8 cellular contexts compared by ENCODE assay signal in the genomic region with DNA sequence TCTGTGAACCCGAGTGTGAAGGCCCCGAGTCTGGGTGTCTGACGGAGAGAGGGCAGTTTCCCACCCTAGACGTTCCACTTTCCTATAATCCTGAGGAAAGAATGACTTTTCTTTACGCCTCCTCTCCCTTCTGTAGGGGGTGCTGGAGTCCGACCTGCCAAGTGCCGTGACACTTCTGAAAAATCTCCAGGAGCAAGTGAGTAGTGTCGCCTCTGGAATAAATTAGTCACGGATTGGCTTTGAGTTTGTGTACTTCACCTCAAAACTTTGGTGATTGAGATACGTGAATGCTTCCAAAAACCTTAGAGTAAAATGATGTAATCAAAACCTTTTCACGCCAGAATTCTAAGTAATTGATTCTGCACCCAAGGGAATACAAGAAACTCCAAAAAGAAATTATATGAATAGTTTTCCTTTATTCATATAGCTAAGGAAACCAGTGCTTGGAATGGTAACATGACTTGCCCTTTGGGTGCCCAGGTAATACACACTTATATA. TPM values are rescaled to one million over a fixed set of nuclear protein-coding genes. Genes with fewer than 3 reads are reported as not detected.
A peak's percentile ranks its signal among the peaks of the same experiment; 100 is the strongest.
DNase-seq lines count a peak whose midpoint lies in the region; ATAC-seq, FAIRE-seq and TF ChIP-seq lines count a peak whose summit lies in the region.

No MANE protein-coding gene starts in this region.

- peak overlapping the region; percentile 90 for H3K4me3 ChIP-seq in NT2/D1 (ENCODE audit: insufficient read length, low read depth)
- peak overlapping the region; percentile 100 for H3K4me3 ChIP-seq in fibroblast of mammary gland (ENCODE audit: control insufficient read depth, low read depth, low read length)
- peak overlapping the region; percentile 72 to 92 for H3K4me3 ChIP-seq in small intestine (ENCODE audit: low read depth in 1 of 2, low read length in 2 of 2)

- DNase-seq in NT2/D1 (ENCODE audit: low read depth, low spot score) (no peak), fibroblast of mammary gland (ENCODE audit: low read depth) (peak; percentile 1), small intestine (no peak), cerebellar nuclear complex (lab: John Stamatoyannopoulos, UW) (no peak), NCI-H524 treated with DMSO at 0.1 percent for 48 hours (lab: John Stamatoyannopoulos, UW) (no peak), GOT3 (lab: John Stamatoyannopoulos, UW) (no peak), occipital lobe (lab: John Stamatoyannopoulos, UW) (no peak)

- H3K36me3 ChIP-seq in NT2/D1 (ENCODE audit: insufficient read depth, insufficient read length, low read length) (peaks cover 33% of the 10 kb centered on the region), small intestine (ENCODE audit: control insufficient read depth in 2 of 2, insufficient read depth in 2 of 2, low read length in 2 of 2) (peaks cover 3 to 8% of the 10 kb centered on the region in 2 donors)

- no peak for FAIRE-seq in small intestine (lab: Jason Lieb, UNC)

- H3K9ac ChIP-seq in NT2/D1 (ENCODE audit: insufficient read length, low read depth), result peak overlapping the region; percentile 96

- H3K9me3 ChIP-seq in NT2/D1 (ENCODE audit: insufficient read depth, low read length) (no peaks in the 10 kb centered on the region), small intestine (ENCODE audit: control insufficient read depth, low read depth) (no peaks in the 10 kb centered on the region)

- TF ChIP-seq CTCF in fibroblast of mammary gland (conservative IDR thresholded peaks at IDR 0.05; ENCODE audit: control insufficient read depth, insufficient read depth, low read depth, low read length), result no peak

- no peaks in the 10 kb centered on the region for H3K27me3 ChIP-seq in NT2/D1 (ENCODE audit: insufficient read depth, insufficient read length)
- no peaks in the 10 kb centered on the region for H3K27me3 ChIP-seq in small intestine (ENCODE audit: control insufficient read depth in 2 of 2, insufficient read depth in 2 of 2, low read length in 2 of 2)

- H3K4me1 ChIP-seq in NT2/D1 (ENCODE audit: insufficient read depth, insufficient read length) (no peaks in the 10 kb centered on the region), small intestine (ENCODE audit: control insufficient read depth in 2 of 2, insufficient read depth in 1 of 2, low read depth in 1 of 2, low read length in 1 of 2) (no peaks in the 10 kb centered on the region)

- peak overlapping the region; percentile 57 to 87 for H3K27ac ChIP-seq in small intestine (ENCODE audit: low read depth in 1 of 2, low read length in 1 of 2)

- peak; percentile 1 for ATAC-seq in GM21576 (IDR thresholded peaks at IDR 0.05; ENCODE audit: unreplicated experiment)

- WGBS in small intestine, 3 donors, result 1 to 3% (median 1%) methylated on average over 11 of the region's 11 CpGs

RNA-seq across cellular contexts. Expression of gene NGDN, which starts 0.5 kb away (rescaled TPM):
- polyA plus RNA-seq in small intestine, result 10 to 100 TPM; 38.2 to 48.1 (median 43.8) TPM
- 49.1 TPM for total RNA-seq in occipital lobe

RNA-seq across cellular contexts. Expression of gene MYH7, which starts 34.5 kb away (rescaled TPM):
- polyA plus RNA-seq in small intestine, result 1 to 10 TPM in 2 of 3 donors, under 1 TPM in 1; 0.37 to 8.6 (median 4.0) TPM
- 0.31 TPM for total RNA-seq in occipital lobe
